8 cellular contexts compared by ENCODE assay signal in genomic region chr2:169528271-169528701, GRCh38. TPM values are rescaled to one million over a fixed set of nuclear protein-coding genes. Genes with fewer than 3 reads are reported as not detected.
DNase-seq lines count a peak whose midpoint lies in the region; ATAC-seq and TF ChIP-seq lines count a peak whose summit lies in the region.

No MANE protein-coding gene starts in this region.

- H3K9me3 Mint-ChIP-seq in natural killer cell treated with Interleukin-12 subunit alpha and Interleukin-12 subunit beta and Interleukin-15 and Interleukin-18, amount 100 ng/mL, for 72 hours, result no peaks in the 10 kb centered on the region

- 4 to 17% (median 8%) methylated on average over 2 of the region's 2 CpGs for WGBS in stomach, 5 donors

- H3K27me3 Mint-ChIP-seq in natural killer cell treated with Interleukin-12 subunit alpha and Interleukin-12 subunit beta and Interleukin-15 and Interleukin-18, amount 100 ng/mL, for 72 hours, result no peaks in the 10 kb centered on the region

- H3K4me1 Mint-ChIP-seq in natural killer cell treated with Interleukin-12 subunit alpha and Interleukin-12 subunit beta and Interleukin-15 and Interleukin-18, amount 100 ng/mL, for 72 hours (ENCODE audit: low read depth in 2 of 2), result no peaks in the 10 kb centered on the region

- H3K4me3 ChIP-seq in epithelial cell of proximal tubule (ENCODE audit: low read depth, low read length) (no peak overlapping the region), stomach (no peak overlapping the region)

- DNase-seq in AG08396 (ENCODE audit: low spot score) (peak; percentile 58), NCI-H82 (lab: John Stamatoyannopoulos, UW) (peak; percentile 86), epithelial cell of proximal tubule (ENCODE audit: low read depth) (no peak), stomach (peak; percentile 79)
- peak; percentile 85 for DNase-seq in activated CD8-positive, alpha-beta memory T cell treated with anti-CD3 and anti-CD28 coated beads for 24 hours
- DNase-seq in natural killer cell treated with Interleukin-12 subunit alpha and Interleukin-12 subunit beta and Interleukin-15 and Interleukin-18, amount 100 ng/mL, for 72 hours (ENCODE audit: low spot score), result no peak

- no peaks in the 10 kb centered on the region for H3K4me1 ChIP-seq in stomach

- no peak overlapping the region for H3K27ac Mint-ChIP-seq in natural killer cell treated with Interleukin-12 subunit alpha and Interleukin-12 subunit beta and Interleukin-15 and Interleukin-18, amount 100 ng/mL, for 72 hours

- no peak overlapping the region for H3K27ac ChIP-seq in stomach

- H3K36me3 Mint-ChIP-seq in natural killer cell treated with Interleukin-12 subunit alpha and Interleukin-12 subunit beta and Interleukin-15 and Interleukin-18, amount 100 ng/mL, for 72 hours, result no peaks in the 10 kb centered on the region

- H3K36me3 ChIP-seq in stomach, result peaks cover 0 to 43% (median 29%) of the 10 kb centered on the region in 4 donors

- no peak overlapping the region for H3K4me3 Mint-ChIP-seq in natural killer cell treated with Interleukin-12 subunit alpha and Interleukin-12 subunit beta and Interleukin-15 and Interleukin-18, amount 100 ng/mL, for 72 hours

- ATAC-seq in GM18517 (IDR thresholded peaks at IDR 0.05; ENCODE audit: unreplicated experiment) (peak; percentile 88), HG03135 (IDR thresholded peaks at IDR 0.05; ENCODE audit: unreplicated experiment) (peak; percentile 92)
- ATAC-seq in natural killer cell treated with Interleukin-12 subunit alpha and Interleukin-12 subunit beta and Interleukin-15 and Interleukin-18, amount 100 ng/mL, for 72 hours, result peak; percentile 72 to 81

- H3K9me3 ChIP-seq in stomach, result no peaks in the 10 kb centered on the region

- no peak for TF ChIP-seq EP300 in stomach (IDR thresholded peaks at IDR 0.05)

- intact Hi-C loops in stomach (cut with DNase I; ENCODE audit: low total_unique reads), result no loop called here

- TF ChIP-seq CTCF in epithelial cell of proximal tubule (conservative IDR thresholded peaks at IDR 0.05; ENCODE audit: low read depth, low read length), result peak; percentile 92
- peak in 5 of 7 experiments; percentile 76 to 84 (median 80) for TF ChIP-seq CTCF in stomach (IDR thresholded peaks at IDR 0.05)

- no peaks in the 10 kb centered on the region for H3K27me3 ChIP-seq in stomach

- no peak for TF ChIP-seq POLR2A in stomach (IDR thresholded peaks at IDR 0.05)

RNA-seq across cellular contexts. Expression of gene KLHL41, which starts 18.8 kb away (rescaled TPM):
- 0.07 TPM in 1 of 2 replicates, not detected in the other for total RNA-seq in epithelial cell of proximal tubule
- not detected for total RNA-seq in natural killer cell treated with Interleukin-12 subunit alpha and Interleukin-12 subunit beta and Interleukin-15 and Interleukin-18, amount 100 ng/mL, for 72 hours
- 1 to 10 TPM in 1 of 5 donors, not detected in 4; 1.7 TPM for total RNA-seq in stomach
- polyA plus RNA-seq in stomach, result 1 to 10 TPM in 2 of 3 donors, under 1 TPM in 1; 0.37 to 3.7 (median 1.3) TPM

RNA-seq across cellular contexts. Expression of gene FASTKD1, which starts 45.4 kb away (rescaled TPM):
- total RNA-seq in epithelial cell of proximal tubule, result 15.3 and 18.7 TPM in 2 replicates
- 10 to 100 TPM; 37.7 to 61.7 TPM for total RNA-seq in natural killer cell treated with Interleukin-12 subunit alpha and Interleukin-12 subunit beta and Interleukin-15 and Interleukin-18, amount 100 ng/mL, for 72 hours
- total RNA-seq in stomach, result 10 to 100 TPM in 4 of 5 donors, 1 to 10 TPM in 1; 6.4 to 32.3 (median 23.5) TPM
- polyA plus RNA-seq in stomach, result 10 to 100 TPM in 2 of 3 donors, 1 to 10 TPM in 1; 4.0 to 37.2 (median 18.9) TPM

RNA-seq across cellular contexts. Expression of gene BBS5, which starts 49.0 kb away (rescaled TPM):
- 3.6 and 4.3 TPM in 2 replicates for total RNA-seq in epithelial cell of proximal tubule
- total RNA-seq in natural killer cell treated with Interleukin-12 subunit alpha and Interleukin-12 subunit beta and Interleukin-15 and Interleukin-18, amount 100 ng/mL, for 72 hours, result 1 to 10 TPM; 3.7 to 5.7 TPM
- total RNA-seq in stomach, result 10 to 100 TPM in 2 of 5 donors, 1 to 10 TPM in 2, under 1 TPM in 1; 0.58 to 14.0 (median 5.8) TPM
- polyA plus RNA-seq in stomach, result 1 to 10 TPM; 2.1 to 4.5 (median 2.7) TPM

RNA-seq across cellular contexts. Expression of gene PPIG, which starts 55.9 kb away (rescaled TPM):
- total RNA-seq in epithelial cell of proximal tubule (15.0 and 21.9 TPM in 2 replicates), stomach (10 to 100 TPM; 26.1 to 69.9 (median 28.0) TPM)
- 10 to 100 TPM; 42.8 to 66.4 TPM for total RNA-seq in natural killer cell treated with Interleukin-12 subunit alpha and Interleukin-12 subunit beta and Interleukin-15 and Interleukin-18, amount 100 ng/mL, for 72 hours
- 10 to 100 TPM; 22.0 to 98.8 (median 27.8) TPM for polyA plus RNA-seq in stomach

Comparison
In these comparisons a context has a peak if more than half of its experiments do, and no peak if none do; other contexts are left out.
1. DNase-seq: peak in AG08396 (single experiment), NCI-H82 (single experiment), activated CD8-positive, alpha-beta memory T cell treated with anti-CD3 and anti-CD28 coated beads for 24 hours (single experiment) and stomach (single experiment); none in epithelial cell of proximal tubule (single experiment) and natural killer cell treated with Interleukin-12 subunit alpha and Interleukin-12 subunit beta and Interleukin-15 and Interleukin-18, amount 100 ng/mL, for 72 hours (single experiment).
2. Peak in every context shown above with its lines, with median percentiles within 50 percentile points of each other: ATAC-seq.